Comparison of ENCODE assay signal across 2 cellular contexts in genomic region chr7:135023622-135024021, GRCh38.
TF ChIP-seq lines count a peak whose summit lies in the region.

No MANE protein-coding gene starts in this region.

TF ChIP-seq in H1, 55 proteins besides CTCF, POLR2A, EP300 and RAD21:
- TF ChIP-seq KDM4A (IDR thresholded peaks at IDR 0.05; ENCODE audit: low read depth, low read length, severe bottlenecking) (no peak), PHF8 (conservative IDR thresholded peaks at IDR 0.05; ENCODE audit: low read depth, low read length) (no peak), SIRT6 (IDR thresholded peaks at IDR 0.05; ENCODE audit: low read length) (no peak), HDAC2 (IDR thresholded peaks at IDR 0.05; ENCODE audit: borderline replicate concordance in 1 of 2, low read depth in 2 of 2, low read length in 2 of 2) (no peak), POLR2AphosphoS5 (IDR thresholded peaks at IDR 0.05; ENCODE audit: low read depth, low read length) (no peak), ATF2 (IDR thresholded peaks at IDR 0.05; ENCODE audit: low read length) (no peak), GTF2F1 (IDR thresholded peaks at IDR 0.05; ENCODE audit: borderline replicate concordance, low read depth, low read length) (no peak), FOSL1 (IDR thresholded peaks at IDR 0.05; ENCODE audit: insufficient read depth, low read depth, low read length) (no peak), ASH2L (IDR thresholded peaks at IDR 0.05; ENCODE audit: low read length) (no peak), CBX8 (IDR thresholded peaks at IDR 0.05; ENCODE audit: borderline replicate concordance, low read depth, low read length) (no peak), TEAD4 (IDR thresholded peaks at IDR 0.05; ENCODE audit: low read depth, low read length) (no peak)

TF ChIP-seq in SK-N-SH treated with all-trans-retinoic acid at 6 μM for 48 hours, 23 proteins besides CTCF, POLR2A, EP300 and RAD21:
- TF ChIP-seq TSHZ2 (CRISPR knock-in tag; IDR thresholded peaks at IDR 0.05): no peak
- TF ChIP-seq RARB (CRISPR knock-in tag; IDR thresholded peaks at IDR 0.05): no peak
- no peak for TF ChIP-seq CREB5 (CRISPR knock-in tag; IDR thresholded peaks at IDR 0.05; ENCODE audit: low read depth)
- TF ChIP-seq ARNTL (CRISPR knock-in tag; IDR thresholded peaks at IDR 0.05; ENCODE audit: borderline replicate concordance, low read depth): no peak
- no peak for TF ChIP-seq CSRNP3 (CRISPR knock-in tag; IDR thresholded peaks at IDR 0.05)
- no peak for TF ChIP-seq ZNF565 (CRISPR knock-in tag; conservative IDR thresholded peaks at IDR 0.05; ENCODE audit: low read depth)
- TF ChIP-seq SNAI2 (CRISPR knock-in tag; IDR thresholded peaks at IDR 0.05): no peak
- TF ChIP-seq ISL1 (CRISPR knock-in tag; IDR thresholded peaks at IDR 0.05): no peak
- TF ChIP-seq TCF4 (CRISPR knock-in tag; IDR thresholded peaks at IDR 0.05; ENCODE audit: borderline replicate concordance): no peak
- no peak for TF ChIP-seq CSDC2 (CRISPR knock-in tag; IDR thresholded peaks at IDR 0.05)
- TF ChIP-seq OSR1 (CRISPR knock-in tag; IDR thresholded peaks at IDR 0.05): no peak
- no peak for TF ChIP-seq POU6F1 (CRISPR knock-in tag; IDR thresholded peaks at IDR 0.05; ENCODE audit: borderline replicate concordance, low read depth)
- no peak for TF ChIP-seq ZC3H10 (CRISPR knock-in tag; IDR thresholded peaks at IDR 0.05)
- TF ChIP-seq ESRRG (CRISPR knock-in tag; IDR thresholded peaks at IDR 0.05): no peak
